ENCODE assay signal across 1 cellular context in genomic region chr1:6461237-6461530, GRCh38.
TF ChIP-seq lines count a peak whose summit lies in the region.

No MANE protein-coding gene starts in this region.

TF ChIP-seq in IMR-90, 13 proteins besides CTCF, POLR2A, EP300 and RAD21:
- TF ChIP-seq RFX5 (IDR thresholded peaks at IDR 0.05; ENCODE audit: low read depth, low read length) (no peak), BHLHE40 (IDR thresholded peaks at IDR 0.05; ENCODE audit: low read depth, low read length) (no peak), SMC3 (IDR thresholded peaks at IDR 0.05; ENCODE audit: low read depth, low read length) (no peak), CHD1 (IDR thresholded peaks at IDR 0.05; ENCODE audit: low read depth, low read length) (no peak), MXI1 (IDR thresholded peaks at IDR 0.05; ENCODE audit: borderline replicate concordance, low read depth, low read length) (no peak), CEBPB (IDR thresholded peaks at IDR 0.05; ENCODE audit: low read depth, low read length) (no peak), MAFK (IDR thresholded peaks at IDR 0.05; ENCODE audit: low read depth, low read length) (no peak), USF2 (IDR thresholded peaks at IDR 0.05; ENCODE audit: low read depth, low read length) (no peak), FOS (IDR thresholded peaks at IDR 0.05; ENCODE audit: low read depth, low read length) (no peak), MAZ (IDR thresholded peaks at IDR 0.05; ENCODE audit: borderline replicate concordance, low read depth, low read length) (no peak), RCOR1 (IDR thresholded peaks at IDR 0.05; ENCODE audit: insufficient replicate concordance, low read length) (no peak)
